In genomic region chrX:37779857-37780256, GRCh38 we compare ENCODE assay signal across 13 cellular contexts. TPM values are rescaled to one million over a fixed set of nuclear protein-coding genes. Genes with fewer than 3 reads are reported as not detected.
DNase-seq lines count a peak whose midpoint lies in the region; ATAC-seq, FAIRE-seq and TF ChIP-seq lines count a peak whose summit lies in the region.
"Had no signal": no experiment of that assay in that cellular context is flagged by ENCODE, and none has a peak within 500 bp of the region (broad histone marks: within the 10 kb centered on the region; RNA-seq: fewer than 3 reads in every experiment).

Gene CYBB, plus strand, starts transcription at chrX:37780059. Its CDS starts 19 bp downstream, at chrX:37780078.

- peak within 1 kb of the TSS; percentile 64 for H3K27ac ChIP-seq in OCI-LY7 (ENCODE audit: low read depth, low read length, poor library complexity, severe bottlenecking)
- H3K27ac ChIP-seq in small intestine (ENCODE audit: low read depth in 1 of 2, low read length in 1 of 2) = no peak within 1 kb of the TSS

- peak within 1 kb of the TSS; percentile 71 for H3K4me2 ChIP-seq in OCI-LY7 (ENCODE audit: low read length)

- CTCF ChIA-PET in OCI-LY7 (lab: Charles Lee; ENCODE audit: unreplicated experiment) = no interaction called here

- H3K9me2 ChIP-seq in OCI-LY7 (ENCODE audit: insufficient read depth, low read length) = no peaks in the 10 kb centered on the region

- H2AFZ ChIP-seq in OCI-LY7 (ENCODE audit: low read length) = peak within 1 kb of the TSS; percentile 95; the same call in 1 of the 2 replicates

- H3K27me3 ChIP-seq in GM06990 (replicated peaks; ENCODE audit: control insufficient read depth, insufficient read depth, low read length) = no peaks in the 10 kb centered on the region
- no peaks in the 10 kb centered on the region for H3K27me3 ChIP-seq in small intestine (ENCODE audit: control insufficient read depth in 2 of 2, insufficient read depth in 2 of 2, low read length in 2 of 2)

- H4K20me1 ChIP-seq in OCI-LY7 (ENCODE audit: insufficient read depth, low read length) = no peaks in the 10 kb centered on the region

- H3K4me3 ChIP-seq in GM06990 (replicated peaks; ENCODE audit: low read depth, low read length) = peak within 1 kb of the TSS; percentile 57
- peak within 1 kb of the TSS; percentile 87 for H3K4me3 ChIP-seq in OCI-LY7 (ENCODE audit: low read depth, low read length, poor library complexity, severe bottlenecking)
- no peak within 1 kb of the TSS for H3K4me3 ChIP-seq in small intestine (ENCODE audit: low read depth in 1 of 2, low read length in 2 of 2)

- H3K4me1 ChIP-seq in OCI-LY7 (ENCODE audit: insufficient read depth, low read length, poor library complexity, severe bottlenecking) (peaks cover 77% of the 10 kb centered on the region), small intestine (ENCODE audit: control insufficient read depth in 2 of 2, insufficient read depth in 1 of 2, low read depth in 1 of 2, low read length in 1 of 2) (no peaks in the 10 kb centered on the region)

- 64 to 81% (median 69%) methylated on average over 2 of the region's 2 CpGs for WGBS in small intestine, 3 donors

- FAIRE-seq in small intestine (lab: Jason Lieb, UNC) = no peak

- POLR2A ChIA-PET in OCI-LY7 (lab: Charles Lee) = interaction anchor here (0.6 to 10.7 kb wide), 14 partner anchors 8 to 63 kb away, joined by 3 to 85 read pairs (median 5); no protein-coding TSS in a partner anchor

- BruUV-seq in OCI-LY7 (replicated peaks; lab: Mats Ljungman, UMichigan) = no TSS peak

- no peaks in the 10 kb centered on the region for H3K36me3 ChIP-seq in GM06990 (ENCODE audit: control insufficient read depth, insufficient read depth, low read length)
- peaks cover 27% of the 10 kb centered on the region for H3K36me3 ChIP-seq in OCI-LY7 (ENCODE audit: insufficient read depth, low read length)
- H3K36me3 ChIP-seq in small intestine (ENCODE audit: control insufficient read depth in 2 of 2, insufficient read depth in 2 of 2, low read length in 2 of 2) = no peaks in the 10 kb centered on the region

- peak; percentile 28 for ATAC-seq in GM19463 (IDR thresholded peaks at IDR 0.05; ENCODE audit: unreplicated experiment)

- no peak for TF ChIP-seq CTCF in GM06990 (IDR thresholded peaks at IDR 0.05; ENCODE audit: insufficient read depth, low read length, poor library complexity, severe bottlenecking)
- TF ChIP-seq CTCF in OCI-LY7 (conservative IDR thresholded peaks at IDR 0.05; ENCODE audit: low read length) = no peak

- no peak for DNase-seq in GM06990 (ENCODE audit: extremely low read depth, insufficient read length)
- DNase-seq in OCI-LY7 (ENCODE audit: low spot score) = peak; percentile 51
- DNase-seq in occipital lobe (lab: John Stamatoyannopoulos, UW) = no peak
- DNase-seq in small intestine = no peak
- DNase-seq in pons (ENCODE audit: low spot score) = no peak
- DNase-seq in DMS79 treated with DMSO at 0.1 percent for 48 hours (lab: John Stamatoyannopoulos, UW) = no peak
- no peak for DNase-seq in DMS153 (lab: John Stamatoyannopoulos, UW)
- DNase-seq: CD4-positive, alpha-beta memory T cell; erythroblast; NCI-H526 treated with DMSO at 0.1 percent for 48 hours; nucleus accumbens; trophoblast cell had no signal

- H3K79me2 ChIP-seq in OCI-LY7 (ENCODE audit: insufficient read depth, low read depth, low read length) = peaks cover 51% of the 10 kb centered on the region

- intact Hi-C loops in OCI-LY7 (cut with micrococcal nuclease; ENCODE audit: unreplicated experiment) = loop anchor here (5.0 to 10.0 kb wide), 2 partner anchors 37 to 1025 kb away; partner anchors contain the start of gene MID1IP1

- H3K9me3 ChIP-seq in OCI-LY7 (ENCODE audit: low read length) (no peaks in the 10 kb centered on the region), small intestine (ENCODE audit: control insufficient read depth, low read depth) (no peaks in the 10 kb centered on the region)

RNA-seq across cellular contexts. Expression of gene CYBB, which starts in this region (rescaled TPM):
- 23.8 and 25.4 TPM in 2 replicates for total RNA-seq in OCI-LY7 (2014; rRNA removed; shearing (Covaris generic))
- total RNA-seq in OCI-LY7 (2022) (29.8 and 38.3 TPM in 2 replicates), occipital lobe (16.4 TPM)
- 10 to 100 TPM in 1 of 3 donors, 1 to 10 TPM in 2; 2.2 to 10.8 (median 4.1) TPM for polyA plus RNA-seq in small intestine

Comparison
In these comparisons a context has a peak if more than half of its experiments do, and no peak if none do; other contexts are left out.
1. H3K4me3 ChIP-seq: peak in GM06990 (single experiment) and OCI-LY7 (single experiment); none in small intestine (0 of 2).